10 cellular contexts compared by ENCODE assay signal in the genomic region with DNA sequence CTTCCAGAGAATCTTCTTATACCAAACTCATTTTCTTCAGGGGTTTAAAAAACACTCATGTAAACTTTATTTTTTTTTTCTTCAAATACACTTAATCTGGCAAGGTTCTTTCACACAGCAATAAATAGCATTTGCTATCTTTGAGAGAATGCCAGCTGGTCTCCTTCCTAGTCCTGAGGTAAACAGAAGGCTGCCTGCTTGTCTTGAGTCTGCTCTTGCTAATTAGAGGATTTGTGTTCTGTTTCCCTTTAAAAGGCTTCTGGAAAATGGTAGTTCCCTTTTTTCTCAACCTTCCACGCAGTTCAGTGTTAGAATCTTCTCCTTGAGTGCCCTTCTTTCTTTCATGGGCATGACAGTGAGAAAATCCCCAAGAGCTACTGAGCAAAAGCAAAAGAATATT.
DNase-seq lines count a peak whose midpoint lies in the region; ATAC-seq and TF ChIP-seq lines count a peak whose summit lies in the region.
"Had no signal": no experiment of that assay in that cellular context is flagged by ENCODE, and none has a peak within 500 bp of the region (broad histone marks: within the 10 kb centered on the region; RNA-seq: fewer than 3 reads in every experiment).

No MANE protein-coding gene starts in this region.

- CTCF ChIA-PET in CD4-positive, alpha-beta T cell (lab: Charles Lee) = no interaction called here

- TF ChIP-seq CTCF in progenitor cell of endocrine pancreas (IDR thresholded peaks at IDR 0.05; ENCODE audit: unreplicated experiment) = no peak
- TF ChIP-seq CTCF in CD4-positive, alpha-beta T cell (IDR thresholded peaks at IDR 0.05) = no peak

- peak; percentile 69 for DNase-seq in DMS 273 treated with DMSO at 0.1 percent for 48 hours (lab: John Stamatoyannopoulos, UW)
- DNase-seq in SK-N-DZ (ENCODE audit: low spot score) = peak; percentile 32
- peak; percentile 32 for DNase-seq in fibroblast of the conjunctiva (ENCODE audit: low read depth)
- no peak for DNase-seq in progenitor cell of endocrine pancreas (ENCODE audit: low spot score, unreplicated experiment)
- no peak for DNase-seq in CD4-positive, alpha-beta T cell
- DNase-seq in ecto neural progenitor cell (ENCODE audit: low spot score) = no peak
- DNase-seq in stimulated activated CD4-positive, alpha-beta T cell treated with anti-CD3 and anti-CD28 coated beads, Interleukin-4, amount 100 ng/mL, for 4 hours = no peak
- DNase-seq: DND-41; NK-92 treated with Interleukin-12 subunit alpha and Interleukin-12 subunit beta, amount 100 ng/mL, for 24 hours had no signal

- ATAC-seq in CD4-positive, alpha-beta T cell (ENCODE audit: poor library complexity) = no peak
- no peak for ATAC-seq in HG03175 (IDR thresholded peaks at IDR 0.05; ENCODE audit: unreplicated experiment)

- intact Hi-C loops in CD4-positive, alpha-beta T cell (cut with DNase I, micrococcal nuclease) = no loop called here

- peaks cover 11% of the 10 kb centered on the region for H3K4me1 Mint-ChIP-seq in progenitor cell of endocrine pancreas (ENCODE audit: low read depth)
- H3K4me1 Mint-ChIP-seq in CD4-positive, alpha-beta T cell (ENCODE audit: low read depth) = no peaks in the 10 kb centered on the region

- POLR2A ChIA-PET in CD4-positive, alpha-beta T cell (lab: Charles Lee) = no interaction called here

- no peak overlapping the region for H3K4me3 Mint-ChIP-seq in progenitor cell of endocrine pancreas (ENCODE audit: low read depth)
- H3K4me3 Mint-ChIP-seq in CD4-positive, alpha-beta T cell = no peak overlapping the region

- peak overlapping the region; percentile 33 for H3K27ac Mint-ChIP-seq in progenitor cell of endocrine pancreas
- H3K27ac Mint-ChIP-seq in CD4-positive, alpha-beta T cell = no peak overlapping the region

- H3K27me3 ChIP-seq in CD4-positive, alpha-beta T cell (ENCODE audit: control insufficient read depth, insufficient read depth, low read length) = no peaks in the 10 kb centered on the region

- no peak overlapping the region for H3K27ac ChIP-seq in CD4-positive, alpha-beta T cell (ENCODE audit: low read depth, low read length)

- H3K36me3 Mint-ChIP-seq in progenitor cell of endocrine pancreas (ENCODE audit: insufficient read depth) = no peaks in the 10 kb centered on the region
- H3K36me3 Mint-ChIP-seq in CD4-positive, alpha-beta T cell (ENCODE audit: low read depth) = no peaks in the 10 kb centered on the region

- H3K27me3 Mint-ChIP-seq in progenitor cell of endocrine pancreas = no peaks in the 10 kb centered on the region
- peaks cover 23% of the 10 kb centered on the region for H3K27me3 Mint-ChIP-seq in CD4-positive, alpha-beta T cell

- no peaks in the 10 kb centered on the region for H3K9me3 ChIP-seq in CD4-positive, alpha-beta T cell (ENCODE audit: control insufficient read depth, low read length)

- H3K9me3 Mint-ChIP-seq in progenitor cell of endocrine pancreas (ENCODE audit: low read depth) = no peaks in the 10 kb centered on the region
- H3K9me3 Mint-ChIP-seq in CD4-positive, alpha-beta T cell = no peaks in the 10 kb centered on the region

Comparison
In these comparisons a context has a peak if more than half of its experiments do, and no peak if none do; other contexts are left out.
1. DNase-seq: peak in DMS 273 treated with DMSO at 0.1 percent for 48 hours (single experiment), SK-N-DZ (single experiment) and fibroblast of the conjunctiva (single experiment); none in progenitor cell of endocrine pancreas (single experiment), CD4-positive, alpha-beta T cell (0 of 10), ecto neural progenitor cell (single experiment) and stimulated activated CD4-positive, alpha-beta T cell treated with anti-CD3 and anti-CD28 coated beads, Interleukin-4, amount 100 ng/mL, for 4 hours (0 of 2).